In the genomic region with DNA sequence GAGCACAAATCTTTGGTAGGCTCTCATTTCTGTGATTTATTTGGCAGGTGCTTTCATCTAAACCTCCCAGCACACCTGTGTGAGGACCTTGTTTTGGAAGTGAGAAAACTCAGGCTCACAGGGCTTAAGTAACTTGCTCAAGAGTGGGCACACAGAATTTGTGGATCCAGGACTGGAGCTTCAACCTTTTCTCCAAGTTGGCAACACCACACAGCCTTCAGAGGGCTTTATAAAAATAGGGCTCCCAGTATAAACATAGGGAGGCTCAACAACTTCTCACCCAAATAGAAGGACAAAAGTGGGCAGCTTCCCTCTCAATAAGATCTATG, we compare ENCODE assay signal across 23 cellular contexts.
"Had no signal": no experiment of that assay in that cellular context is flagged by ENCODE, and none has a peak within 500 bp of the region (broad histone marks: within the 10 kb centered on the region; RNA-seq: fewer than 3 reads in every experiment).

No MANE protein-coding gene starts in this region.

- H3K4me1 ChIP-seq: ascending aorta, breast epithelium, colonic mucosa, gastroesophageal sphincter had no signal

- H3K27ac ChIP-seq: ascending aorta, breast epithelium, cardiac muscle cell, colonic mucosa, epithelial cell of prostate, esophagus squamous epithelium, gastroesophageal sphincter, WERI-Rb-1 had no signal

- DNase-seq: activated B cell treated with CpG ODN at 0.5 μM for 24 hours; activated CD4-positive, alpha-beta T cell treated with anti-CD3 and anti-CD28 coated beads, Interleukin-2, amount 50 U/mL, for 1 hour; activated CD8-positive, alpha-beta memory T cell treated with anti-CD3 and anti-CD28 coated beads for 24 hours; activated effector memory CD4-positive, alpha-beta T cell treated with anti-CD3 and anti-CD28 coated beads, Interleukin-2, amount 50 U/mL, for 16 hours; activated naive CD4-positive, alpha-beta T cell; activated naive CD8-positive, alpha-beta T cell treated with anti-CD3 and anti-CD28 coated beads, Interleukin-2, amount 10 ng/mL, durations not matched to agents 7 days and 5 days; activated T-cell treated with anti-CD3 and anti-CD28 coated beads, Interleukin-2, amount 50 U/mL, for 4 hours; central memory CD4-positive, alpha-beta T cell; effector CD8-positive, alpha-beta T cell; esophagus squamous epithelium had no signal

- H3K4me3 Mint-ChIP-seq: activated B cell treated with CpG ODN at 0.5 μM for 24 hours; activated CD8-positive, alpha-beta T cell treated with anti-CD3 and anti-CD28 coated beads for 36 hours; activated naive CD4-positive, alpha-beta T cell treated with anti-CD3 and anti-CD28 coated beads, Interleukin-2, amount 10 ng/mL, durations not matched to agents 7 days and 5 days; activated naive CD8-positive, alpha-beta T cell treated with anti-CD3 and anti-CD28 coated beads, Interleukin-2, amount 10 ng/mL, durations not matched to agents 7 days and 5 days; activated T-cell treated with anti-CD3 and anti-CD28 coated beads, Interleukin-2, amount 50 U/mL, for 4 hours; activated T-helper 17 cell treated with anti-CD3 and anti-CD28 coated beads, Interleukin-2, amount 50 U/mL, for 72 hours; T-helper 2 cell treated with Interferon-gamma antibody and Interleukin-4, amounts not matched to agents 5 μg/mL and 100 μg/mL, for 36 hours had no signal

- H3K36me3 ChIP-seq: ascending aorta, breast epithelium, cardiac muscle cell, colonic mucosa, esophagus squamous epithelium, gastroesophageal sphincter, WERI-Rb-1 had no signal

- H3K9me3 ChIP-seq: ascending aorta, breast epithelium, colonic mucosa, esophagus squamous epithelium, gastroesophageal sphincter had no signal

- H3K9me3 Mint-ChIP-seq: activated B cell treated with CpG ODN at 0.5 μM for 24 hours; activated CD8-positive, alpha-beta T cell treated with anti-CD3 and anti-CD28 coated beads for 36 hours; activated naive CD4-positive, alpha-beta T cell treated with anti-CD3 and anti-CD28 coated beads, Interleukin-2, amount 10 ng/mL, durations not matched to agents 7 days and 5 days; activated naive CD4-positive, alpha-beta T cell treated with anti-CD3 and anti-CD28 coated beads, Interleukin-2, amount 50 U/mL, for 72 hours; activated naive CD8-positive, alpha-beta T cell treated with anti-CD3 and anti-CD28 coated beads, Interleukin-2, amount 10 ng/mL, durations not matched to agents 7 days and 5 days; activated T-cell treated with anti-CD3 and anti-CD28 coated beads, Interleukin-2, amount 50 U/mL, for 4 hours; activated T-helper 17 cell treated with anti-CD3 and anti-CD28 coated beads, Interleukin-2, amount 50 U/mL, for 72 hours; brain; T-helper 2 cell treated with Interferon-gamma antibody and Interleukin-4, amounts not matched to agents 5 μg/mL and 100 μg/mL, for 36 hours had no signal

- H3K27me3 Mint-ChIP-seq: activated naive CD4-positive, alpha-beta T cell treated with anti-CD3 and anti-CD28 coated beads, Interleukin-2, amount 10 ng/mL, durations not matched to agents 7 days and 5 days had no signal

- H3K27ac Mint-ChIP-seq: activated B cell treated with CpG ODN at 0.5 μM for 24 hours; activated CD8-positive, alpha-beta T cell treated with anti-CD3 and anti-CD28 coated beads for 36 hours; activated naive CD4-positive, alpha-beta T cell treated with anti-CD3 and anti-CD28 coated beads, Interleukin-2, amount 10 ng/mL, durations not matched to agents 7 days and 5 days; activated naive CD4-positive, alpha-beta T cell treated with anti-CD3 and anti-CD28 coated beads, Interleukin-2, amount 50 U/mL, for 72 hours; activated naive CD8-positive, alpha-beta T cell treated with anti-CD3 and anti-CD28 coated beads, Interleukin-2, amount 10 ng/mL, durations not matched to agents 7 days and 5 days; activated T-helper 17 cell treated with anti-CD3 and anti-CD28 coated beads, Interleukin-2, amount 50 U/mL, for 72 hours; T-helper 2 cell treated with Interferon-gamma antibody and Interleukin-4, amounts not matched to agents 5 μg/mL and 100 μg/mL, for 36 hours had no signal

- H3K4me3 ChIP-seq: ascending aorta, breast epithelium, cardiac muscle cell, colonic mucosa, esophagus squamous epithelium, gastroesophageal sphincter had no signal

- H3K27me3 ChIP-seq: ascending aorta, breast epithelium, cardiac muscle cell, colonic mucosa, esophagus squamous epithelium, gastroesophageal sphincter had no signal

- ATAC-seq: activated naive CD4-positive, alpha-beta T cell treated with anti-CD3 and anti-CD28 coated beads, Interleukin-2, amount 50 U/mL, for 72 hours; gastroesophageal sphincter had no signal

- H3K36me3 Mint-ChIP-seq: activated naive CD4-positive, alpha-beta T cell treated with anti-CD3 and anti-CD28 coated beads, Interleukin-2, amount 10 ng/mL, durations not matched to agents 7 days and 5 days; activated naive CD4-positive, alpha-beta T cell treated with anti-CD3 and anti-CD28 coated beads, Interleukin-2, amount 50 U/mL, for 72 hours; activated naive CD8-positive, alpha-beta T cell treated with anti-CD3 and anti-CD28 coated beads, Interleukin-2, amount 10 ng/mL, durations not matched to agents 7 days and 5 days; brain had no signal

- H3K4me1 Mint-ChIP-seq: activated B cell treated with CpG ODN at 0.5 μM for 24 hours; activated naive CD4-positive, alpha-beta T cell treated with anti-CD3 and anti-CD28 coated beads, Interleukin-2, amount 10 ng/mL, durations not matched to agents 7 days and 5 days; activated naive CD8-positive, alpha-beta T cell treated with anti-CD3 and anti-CD28 coated beads, Interleukin-2, amount 10 ng/mL, durations not matched to agents 7 days and 5 days; activated T-helper 17 cell treated with anti-CD3 and anti-CD28 coated beads, Interleukin-2, amount 50 U/mL, for 72 hours had no signal
